Comparison of ENCODE assay signal across 27 cellular contexts in the genomic region with DNA sequence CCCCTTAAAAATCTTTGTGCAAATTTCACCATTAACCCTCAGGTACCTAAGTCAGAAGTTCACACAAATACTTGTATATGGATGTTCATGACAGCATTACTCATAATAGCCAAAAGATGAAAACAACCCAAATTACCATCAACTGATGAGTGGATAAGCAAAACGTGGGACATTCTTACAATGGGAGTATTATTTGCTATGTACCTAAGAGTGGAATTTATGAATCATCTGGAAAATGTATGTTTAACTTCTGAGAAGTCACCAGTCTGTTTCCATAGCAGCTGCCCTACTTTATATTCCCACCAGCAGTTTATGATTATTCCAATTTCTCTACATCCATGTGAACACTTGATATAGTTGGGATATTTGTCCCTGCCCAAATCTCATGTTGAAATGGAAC.
"Had no signal": no experiment of that assay in that cellular context is flagged by ENCODE, and none has a peak within 500 bp of the region (broad histone marks: within the 10 kb centered on the region; RNA-seq: fewer than 3 reads in every experiment).

No MANE protein-coding gene starts in this region.

- H3K4me2 ChIP-seq: PC-9 had no signal

- H2AFZ ChIP-seq: PC-9 had no signal

- H3K36me3 Mint-ChIP-seq: activated CD8-positive, alpha-beta memory T cell treated with anti-CD3 and anti-CD28 coated beads, Interleukin-2, amount 10 ng/mL, durations not matched to agents 7 days and 5 days; activated naive CD8-positive, alpha-beta T cell treated with anti-CD3 and anti-CD28 coated beads for 36 hours had no signal

- H3K36me3 ChIP-seq: cardiac muscle cell, WERI-Rb-1 had no signal

- ATAC-seq: activated CD8-positive, alpha-beta memory T cell treated with anti-CD3 and anti-CD28 coated beads, Interleukin-2, amount 10 ng/mL, durations not matched to agents 7 days and 5 days had no signal

- H3K4me3 ChIP-seq: cardiac muscle cell, PC-9 had no signal

- H3K27ac Mint-ChIP-seq: activated CD4-positive, alpha-beta memory T cell treated with anti-CD3 and anti-CD28 coated beads, Interleukin-2, amount 10 ng/mL, durations not matched to agents 7 days and 5 days; activated CD8-positive, alpha-beta memory T cell treated with anti-CD3 and anti-CD28 coated beads, Interleukin-2, amount 10 ng/mL, durations not matched to agents 7 days and 5 days; activated naive CD8-positive, alpha-beta T cell treated with anti-CD3 and anti-CD28 coated beads for 36 hours had no signal

- H3K4me3 Mint-ChIP-seq: activated CD4-positive, alpha-beta memory T cell treated with anti-CD3 and anti-CD28 coated beads, Interleukin-2, amount 10 ng/mL, durations not matched to agents 7 days and 5 days; activated CD8-positive, alpha-beta memory T cell treated with anti-CD3 and anti-CD28 coated beads, Interleukin-2, amount 10 ng/mL, durations not matched to agents 7 days and 5 days; activated naive CD8-positive, alpha-beta T cell treated with anti-CD3 and anti-CD28 coated beads for 36 hours had no signal

- DNase-seq: activated CD4-positive, alpha-beta memory T cell treated with anti-CD3 and anti-CD28 coated beads, Interleukin-2, amount 10 ng/mL, durations not matched to agents 7 days and 5 days; activated CD4-positive, alpha-beta T cell treated with anti-CD3 and anti-CD28 coated beads for 1 hour; activated CD4-positive, alpha-beta T cell treated with anti-CD3 and anti-CD28 coated beads for 48 hours; activated CD4-positive, CD25-positive, alpha-beta regulatory T cell; activated CD8-positive, alpha-beta memory T cell treated with anti-CD3 and anti-CD28 coated beads for 24 hours; activated CD8-positive, alpha-beta memory T cell treated with anti-CD3 and anti-CD28 coated beads, Interleukin-2, amount 10 ng/mL, durations not matched to agents 7 days and 5 days; activated CD8-positive, alpha-beta memory T cell treated with anti-CD3 and anti-CD28 coated beads, Interleukin-2, amount 50 U/mL, for 48 hours; activated effector memory CD4-positive, alpha-beta T cell treated with anti-CD3 and anti-CD28 coated beads, Interleukin-2, amount 50 U/mL, for 16 hours; activated naive CD4-positive, alpha-beta T cell; activated naive CD4-positive, alpha-beta T cell treated with anti-CD3 and anti-CD28 coated beads, Interleukin-2, amount 50 U/mL, for 16 hours; activated naive CD8-positive, alpha-beta T cell treated with anti-CD3 and anti-CD28 coated beads for 36 hours; activated T-cell treated with anti-CD3 and anti-CD28 coated beads, Interleukin-2, amount 50 U/mL, for 48 hours; amniotic stem cell; aorta; NCI-H1105; NCI-H1417 treated with DMSO at 0.1 percent for 48 hours; NCI-H1694; NCI-H1930; NCI-H2081 treated with DMSO at 0.1 percent for 48 hours; NCI-H345; NCI-H524 treated with DMSO at 0.1 percent for 48 hours; PC-9; Right ventricle myocardium superior; SW 1271; T1000; WERI-Rb-1 had no signal

- H3K9me3 Mint-ChIP-seq: activated naive CD8-positive, alpha-beta T cell treated with anti-CD3 and anti-CD28 coated beads for 36 hours had no signal

- H3K27me3 ChIP-seq: cardiac muscle cell had no signal

- H3K27me3 Mint-ChIP-seq: activated CD4-positive, alpha-beta memory T cell treated with anti-CD3 and anti-CD28 coated beads, Interleukin-2, amount 10 ng/mL, durations not matched to agents 7 days and 5 days; activated CD8-positive, alpha-beta memory T cell treated with anti-CD3 and anti-CD28 coated beads, Interleukin-2, amount 10 ng/mL, durations not matched to agents 7 days and 5 days; activated naive CD8-positive, alpha-beta T cell treated with anti-CD3 and anti-CD28 coated beads for 36 hours had no signal

- H3K27ac ChIP-seq: cardiac muscle cell, PC-9, WERI-Rb-1 had no signal

- H3K4me1 Mint-ChIP-seq: activated CD4-positive, alpha-beta memory T cell treated with anti-CD3 and anti-CD28 coated beads, Interleukin-2, amount 10 ng/mL, durations not matched to agents 7 days and 5 days; activated CD8-positive, alpha-beta memory T cell treated with anti-CD3 and anti-CD28 coated beads, Interleukin-2, amount 10 ng/mL, durations not matched to agents 7 days and 5 days; activated naive CD8-positive, alpha-beta T cell treated with anti-CD3 and anti-CD28 coated beads for 36 hours had no signal
